In genomic region chr20:35341366-35342028, GRCh38 we compare ENCODE assay signal across 19 cellular contexts. TPM values are rescaled to one million over a fixed set of nuclear protein-coding genes. Genes with fewer than 3 reads are reported as not detected.
DNase-seq lines count a peak whose midpoint lies in the region; ATAC-seq and TF ChIP-seq lines count a peak whose summit lies in the region.
"Had no signal": no experiment of that assay in that cellular context is flagged by ENCODE, and none has a peak within 500 bp of the region (broad histone marks: within the 10 kb centered on the region; RNA-seq: fewer than 3 reads in every experiment).

No MANE protein-coding gene starts in this region.

- no peaks in the 10 kb centered on the region for H3K9me3 ChIP-seq in MG63
- H3K9me3 ChIP-seq in osteoblast (ENCODE audit: low read depth, low read length): no peaks in the 10 kb centered on the region
- H3K9me3 ChIP-seq: Caco-2, right atrium auricular region had no signal

- TF ChIP-seq CTCF in choroid plexus epithelial cell (conservative IDR thresholded peaks at IDR 0.05; ENCODE audit: low read depth, low read length) (no peak), osteoblast (IDR thresholded peaks at IDR 0.05; ENCODE audit: extremely low read depth, low read depth, low read length) (no peak), GM13976 (IDR thresholded peaks at IDR 0.05; ENCODE audit: borderline replicate concordance, control extremely low read depth, extremely low read depth, insufficient read depth, missing control alignments) (no peak)

- H4K20me1 ChIP-seq in osteoblast (ENCODE audit: insufficient read depth, low read length): no peaks in the 10 kb centered on the region

- DNase-seq in GM03348 (ENCODE audit: low spot score) (peak; percentile 32), MG63 (peak; percentile 26), choroid plexus epithelial cell (ENCODE audit: low read depth) (peak; percentile 56), osteoblast (ENCODE audit: insufficient read length, low spot score, missing footprints) (no peak), GM13976 (ENCODE audit: low spot score) (no peak), SHP77 (lab: John Stamatoyannopoulos, UW) (no peak), left lobe of liver (ENCODE audit: low spot score) (no peak)
- DNase-seq: activated T-cell treated with anti-CD3 and anti-CD28 coated beads, Interleukin-2, amount 50 U/mL, for 4 hours; glutamatergic neuron; NCI-H1436 treated with DMSO at 0.1 percent for 48 hours; nucleus accumbens; stimulated activated naive CD4-positive, alpha-beta T cell treated with Interleukin-2 at 50 U/mL for 16 hours had no signal

- no peak overlapping the region for H3K4me2 ChIP-seq in osteoblast (ENCODE audit: insufficient read depth, low read length)

- H3K4me3 ChIP-seq in MG63 (no peak overlapping the region), choroid plexus epithelial cell (ENCODE audit: low read depth, low read length) (no peak overlapping the region), osteoblast (ENCODE audit: insufficient read depth, low read length) (no peak overlapping the region)
- H3K4me3 ChIP-seq: right atrium auricular region had no signal

- peaks cover 52% of the 10 kb centered on the region for H3K4me1 ChIP-seq in osteoblast (ENCODE audit: insufficient read depth, low read length)
- H3K4me1 ChIP-seq: Caco-2 had no signal

- ATAC-seq in GM18502 (IDR thresholded peaks at IDR 0.05; ENCODE audit: poor library complexity, unreplicated experiment) (no peak), left lobe of liver (no peak)
- ATAC-seq: activated T-cell treated with anti-CD3 and anti-CD28 coated beads, Interleukin-2, amount 50 U/mL, for 4 hours had no signal

- peaks cover 59% of the 10 kb centered on the region for H3K36me3 ChIP-seq in MG63
- peaks cover 18% of the 10 kb centered on the region for H3K36me3 ChIP-seq in osteoblast (ENCODE audit: insufficient read depth, low read length)

- in situ Hi-C loops in GM13976 (cut with MboI; ENCODE audit: low sequenced_read_pairs, unreplicated experiment): no loop called here

- peak overlapping the region; percentile 27 for H3K27ac ChIP-seq in osteoblast (ENCODE audit: low read depth, low read length)
- H3K27ac ChIP-seq: right atrium auricular region had no signal

- H3K27me3 ChIP-seq in MG63 (no peaks in the 10 kb centered on the region), osteoblast (ENCODE audit: insufficient read depth, low read length) (no peaks in the 10 kb centered on the region)
- H3K27me3 ChIP-seq: right atrium auricular region had no signal

- no peak overlapping the region for H2AFZ ChIP-seq in osteoblast (ENCODE audit: low read length)

- H3K79me2 ChIP-seq in osteoblast (ENCODE audit: insufficient read depth, low read length): no peaks in the 10 kb centered on the region

RNA-seq across cellular contexts. Expression of gene FAM83C, which starts 49.3 kb away (rescaled TPM):
- not detected in 2 replicates for total RNA-seq in MG63 (2014; rRNA removed; shearing (Covaris generic); ENCODE audit: low replicate concordance)
- total RNA-seq in osteoblast: not detected in 2 replicates
- total RNA-seq in left lobe of liver: not detected
- total RNA-seq: activated T-cell treated with anti-CD3 and anti-CD28 coated beads, Interleukin-2, amount 50 U/mL, for 4 hours; Caco-2; Daoy; dermis blood vessel endothelial cell; HT1080; right atrium auricular region; WTC11 had no signal

RNA-seq across cellular contexts. Expression of gene EIF6, which starts 56.9 kb away (rescaled TPM):
- total RNA-seq in MG63 (2014; rRNA removed; shearing (Covaris generic); ENCODE audit: low replicate concordance): 211 and 491 TPM in 2 replicates
- total RNA-seq in osteoblast (109 and 121 TPM in 2 replicates), left lobe of liver (80.2 TPM)

Comparison
In these comparisons a context has a peak if more than half of its experiments do, and no peak if none do; other contexts are left out.
1. DNase-seq: peak in GM03348 (single experiment), MG63 (single experiment) and choroid plexus epithelial cell (single experiment); none in osteoblast (single experiment), GM13976 (single experiment), SHP77 (0 of 2) and left lobe of liver (single experiment).